ENCODE assay signal across 1 cellular context in the genomic region with DNA sequence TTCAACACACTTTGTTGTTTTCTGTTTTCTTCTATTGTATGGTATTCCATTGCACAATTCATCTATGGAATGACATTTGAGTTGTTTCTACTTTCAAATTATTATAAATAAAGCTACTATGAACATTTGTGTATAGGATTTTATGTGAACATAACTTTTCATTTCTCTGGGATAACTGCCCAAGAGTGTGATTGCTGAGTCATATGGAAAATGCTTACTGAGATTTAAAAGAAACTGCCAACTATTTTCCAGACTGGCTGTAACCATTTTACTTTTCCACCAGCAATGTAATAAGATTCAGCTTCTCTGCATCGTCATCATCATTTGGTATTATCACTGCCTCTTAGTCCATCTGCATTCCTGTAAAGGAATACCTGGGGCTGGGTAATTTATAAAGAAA.
TF ChIP-seq lines count a peak whose summit lies in the region.

No MANE protein-coding gene starts in this region.

TF ChIP-seq in GM23338, 12 proteins besides CTCF, POLR2A, EP300 and RAD21 (continued from another document):
- TF ChIP-seq, protein P1, sequence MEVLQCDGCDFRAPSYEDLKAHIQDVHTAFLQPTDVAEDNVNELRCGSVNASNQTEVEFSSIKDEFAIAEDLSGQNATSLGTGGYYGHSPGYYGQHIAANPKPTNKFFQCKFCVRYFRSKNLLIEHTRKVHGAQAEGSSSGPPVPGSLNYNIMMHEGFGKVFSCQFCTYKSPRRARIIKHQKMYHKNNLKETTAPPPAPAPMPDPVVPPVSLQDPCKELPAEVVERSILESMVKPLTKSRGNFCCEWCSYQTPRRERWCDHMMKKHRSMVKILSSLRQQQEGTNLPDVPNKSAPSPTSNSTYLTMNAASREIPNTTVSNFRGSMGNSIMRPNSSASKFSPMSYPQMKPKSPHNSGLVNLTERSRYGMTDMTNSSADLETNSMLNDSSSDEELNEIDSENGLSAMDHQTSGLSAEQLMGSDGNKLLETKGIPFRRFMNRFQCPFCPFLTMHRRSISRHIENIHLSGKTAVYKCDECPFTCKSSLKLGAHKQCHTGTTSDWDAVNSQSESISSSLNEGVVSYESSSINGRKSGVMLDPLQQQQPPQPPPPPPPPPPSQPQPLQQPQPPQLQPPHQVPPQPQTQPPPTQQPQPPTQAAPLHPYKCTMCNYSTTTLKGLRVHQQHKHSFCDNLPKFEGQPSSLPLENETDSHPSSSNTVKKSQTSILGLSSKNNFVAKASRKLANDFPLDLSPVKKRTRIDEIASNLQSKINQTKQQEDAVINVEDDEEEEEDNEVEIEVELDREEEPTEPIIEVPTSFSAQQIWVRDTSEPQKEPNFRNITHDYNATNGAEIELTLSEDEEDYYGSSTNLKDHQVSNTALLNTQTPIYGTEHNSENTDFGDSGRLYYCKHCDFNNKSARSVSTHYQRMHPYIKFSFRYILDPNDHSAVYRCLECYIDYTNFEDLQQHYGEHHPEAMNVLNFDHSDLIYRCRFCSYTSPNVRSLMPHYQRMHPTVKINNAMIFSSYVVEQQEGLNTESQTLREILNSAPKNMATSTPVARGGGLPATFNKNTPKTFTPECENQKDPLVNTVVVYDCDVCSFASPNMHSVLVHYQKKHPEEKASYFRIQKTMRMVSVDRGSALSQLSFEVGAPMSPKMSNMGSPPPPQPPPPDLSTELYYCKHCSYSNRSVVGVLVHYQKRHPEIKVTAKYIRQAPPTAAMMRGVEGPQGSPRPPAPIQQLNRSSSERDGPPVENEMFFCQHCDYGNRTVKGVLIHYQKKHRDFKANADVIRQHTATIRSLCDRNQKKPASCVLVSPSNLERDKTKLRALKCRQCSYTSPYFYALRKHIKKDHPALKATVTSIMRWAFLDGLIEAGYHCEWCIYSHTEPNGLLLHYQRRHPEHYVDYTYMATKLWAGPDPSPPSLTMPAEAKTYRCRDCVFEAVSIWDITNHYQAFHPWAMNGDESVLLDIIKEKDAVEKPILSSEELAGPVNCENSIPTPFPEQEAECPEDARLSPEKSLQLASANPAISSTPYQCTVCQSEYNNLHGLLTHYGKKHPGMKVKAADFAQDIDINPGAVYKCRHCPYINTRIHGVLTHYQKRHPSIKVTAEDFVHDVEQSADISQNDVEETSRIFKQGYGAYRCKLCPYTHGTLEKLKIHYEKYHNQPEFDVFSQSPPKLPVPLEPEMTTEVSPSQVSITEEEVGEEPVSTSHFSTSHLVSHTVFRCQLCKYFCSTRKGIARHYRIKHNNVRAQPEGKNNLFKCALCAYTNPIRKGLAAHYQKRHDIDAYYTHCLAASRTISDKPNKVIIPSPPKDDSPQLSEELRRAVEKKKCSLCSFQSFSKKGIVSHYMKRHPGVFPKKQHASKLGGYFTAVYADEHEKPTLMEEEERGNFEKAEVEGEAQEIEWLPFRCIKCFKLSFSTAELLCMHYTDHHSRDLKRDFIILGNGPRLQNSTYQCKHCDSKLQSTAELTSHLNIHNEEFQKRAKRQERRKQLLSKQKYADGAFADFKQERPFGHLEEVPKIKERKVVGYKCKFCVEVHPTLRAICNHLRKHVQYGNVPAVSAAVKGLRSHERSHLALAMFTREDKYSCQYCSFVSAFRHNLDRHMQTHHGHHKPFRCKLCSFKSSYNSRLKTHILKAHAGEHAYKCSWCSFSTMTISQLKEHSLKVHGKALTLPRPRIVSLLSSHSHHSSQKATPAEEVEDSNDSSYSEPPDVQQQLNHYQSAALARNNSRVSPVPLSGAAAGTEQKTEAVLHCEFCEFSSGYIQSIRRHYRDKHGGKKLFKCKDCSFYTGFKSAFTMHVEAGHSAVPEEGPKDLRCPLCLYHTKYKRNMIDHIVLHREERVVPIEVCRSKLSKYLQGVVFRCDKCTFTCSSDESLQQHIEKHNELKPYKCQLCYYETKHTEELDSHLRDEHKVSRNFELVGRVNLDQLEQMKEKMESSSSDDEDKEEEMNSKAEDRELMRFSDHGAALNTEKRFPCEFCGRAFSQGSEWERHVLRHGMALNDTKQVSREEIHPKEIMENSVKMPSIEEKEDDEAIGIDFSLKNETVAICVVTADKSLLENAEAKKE (CRISPR knock-in tag; IDR thresholded peaks at IDR 0.05): no peak
- TF ChIP-seq EZH2phosphoT487 (IDR thresholded peaks at IDR 0.05; ENCODE audit: unreplicated experiment) (no peak), STAT1 (IDR thresholded peaks at IDR 0.05; ENCODE audit: unreplicated experiment) (no peak), ZNF114 (CRISPR knock-in tag; IDR thresholded peaks at IDR 0.05) (no peak), NANOG (IDR thresholded peaks at IDR 0.05; ENCODE audit: borderline replicate concordance) (no peak), POLR2AphosphoS5 (IDR thresholded peaks at IDR 0.05; ENCODE audit: low read depth) (no peak), CREB1 (CRISPR knock-in tag; IDR thresholded peaks at IDR 0.05; ENCODE audit: low read depth) (no peak), EZH2 (IDR thresholded peaks at IDR 0.05; ENCODE audit: low read depth, unreplicated experiment) (no peak), ZNF331 (CRISPR knock-in tag; IDR thresholded peaks at IDR 0.05; ENCODE audit: low read depth) (no peak)
- TF ChIP-seq, protein P2, sequence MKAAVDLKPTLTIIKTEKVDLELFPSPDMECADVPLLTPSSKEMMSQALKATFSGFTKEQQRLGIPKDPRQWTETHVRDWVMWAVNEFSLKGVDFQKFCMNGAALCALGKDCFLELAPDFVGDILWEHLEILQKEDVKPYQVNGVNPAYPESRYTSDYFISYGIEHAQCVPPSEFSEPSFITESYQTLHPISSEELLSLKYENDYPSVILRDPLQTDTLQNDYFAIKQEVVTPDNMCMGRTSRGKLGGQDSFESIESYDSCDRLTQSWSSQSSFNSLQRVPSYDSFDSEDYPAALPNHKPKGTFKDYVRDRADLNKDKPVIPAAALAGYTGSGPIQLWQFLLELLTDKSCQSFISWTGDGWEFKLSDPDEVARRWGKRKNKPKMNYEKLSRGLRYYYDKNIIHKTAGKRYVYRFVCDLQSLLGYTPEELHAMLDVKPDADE (IDR thresholded peaks at IDR 0.05): no peak
- TF ChIP-seq, protein P3, sequence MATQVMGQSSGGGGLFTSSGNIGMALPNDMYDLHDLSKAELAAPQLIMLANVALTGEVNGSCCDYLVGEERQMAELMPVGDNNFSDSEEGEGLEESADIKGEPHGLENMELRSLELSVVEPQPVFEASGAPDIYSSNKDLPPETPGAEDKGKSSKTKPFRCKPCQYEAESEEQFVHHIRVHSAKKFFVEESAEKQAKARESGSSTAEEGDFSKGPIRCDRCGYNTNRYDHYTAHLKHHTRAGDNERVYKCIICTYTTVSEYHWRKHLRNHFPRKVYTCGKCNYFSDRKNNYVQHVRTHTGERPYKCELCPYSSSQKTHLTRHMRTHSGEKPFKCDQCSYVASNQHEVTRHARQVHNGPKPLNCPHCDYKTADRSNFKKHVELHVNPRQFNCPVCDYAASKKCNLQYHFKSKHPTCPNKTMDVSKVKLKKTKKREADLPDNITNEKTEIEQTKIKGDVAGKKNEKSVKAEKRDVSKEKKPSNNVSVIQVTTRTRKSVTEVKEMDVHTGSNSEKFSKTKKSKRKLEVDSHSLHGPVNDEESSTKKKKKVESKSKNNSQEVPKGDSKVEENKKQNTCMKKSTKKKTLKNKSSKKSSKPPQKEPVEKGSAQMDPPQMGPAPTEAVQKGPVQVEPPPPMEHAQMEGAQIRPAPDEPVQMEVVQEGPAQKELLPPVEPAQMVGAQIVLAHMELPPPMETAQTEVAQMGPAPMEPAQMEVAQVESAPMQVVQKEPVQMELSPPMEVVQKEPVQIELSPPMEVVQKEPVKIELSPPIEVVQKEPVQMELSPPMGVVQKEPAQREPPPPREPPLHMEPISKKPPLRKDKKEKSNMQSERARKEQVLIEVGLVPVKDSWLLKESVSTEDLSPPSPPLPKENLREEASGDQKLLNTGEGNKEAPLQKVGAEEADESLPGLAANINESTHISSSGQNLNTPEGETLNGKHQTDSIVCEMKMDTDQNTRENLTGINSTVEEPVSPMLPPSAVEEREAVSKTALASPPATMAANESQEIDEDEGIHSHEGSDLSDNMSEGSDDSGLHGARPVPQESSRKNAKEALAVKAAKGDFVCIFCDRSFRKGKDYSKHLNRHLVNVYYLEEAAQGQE (IDR thresholded peaks at IDR 0.05; ENCODE audit: unreplicated experiment): no peak
